In genomic region chr2:37201766-37202165, GRCh38 we compare ENCODE assay signal across 1 cellular context.
TF ChIP-seq lines count a peak whose summit lies in the region.

No MANE protein-coding gene starts in this region.

TF ChIP-seq in H1, 55 proteins besides CTCF, POLR2A, EP300 and RAD21:
- TF ChIP-seq E2F6 (IDR thresholded peaks at IDR 0.05): no peak
- no peak for TF ChIP-seq SIX5 (IDR thresholded peaks at IDR 0.05; ENCODE audit: low read depth, low read length)
- no peak for TF ChIP-seq TEAD4 (IDR thresholded peaks at IDR 0.05; ENCODE audit: low read depth, low read length)
- TF ChIP-seq CEBPB (IDR thresholded peaks at IDR 0.05; ENCODE audit: low read depth, low read length): no peak
- no peak for TF ChIP-seq RNF2 (IDR thresholded peaks at IDR 0.05; ENCODE audit: borderline replicate concordance, low read depth, low read length, missing control alignments, poor library complexity, severe bottlenecking)
- TF ChIP-seq KDM5A (IDR thresholded peaks at IDR 0.05; ENCODE audit: low read length): no peak
- no peak for TF ChIP-seq USF2 (IDR thresholded peaks at IDR 0.05; ENCODE audit: low read length)
- no peak for TF ChIP-seq JUN (IDR thresholded peaks at IDR 0.05; ENCODE audit: low read depth, low read length)
- TF ChIP-seq HDAC2 (IDR thresholded peaks at IDR 0.05; ENCODE audit: borderline replicate concordance in 1 of 2, low read depth in 2 of 2, low read length in 2 of 2): no peak
- TF ChIP-seq CREB1 (IDR thresholded peaks at IDR 0.05): no peak
- TF ChIP-seq NANOG (IDR thresholded peaks at IDR 0.05; ENCODE audit: insufficient read depth, low read depth, low read length, poor library complexity, severe bottlenecking): no peak
- TF ChIP-seq CTBP2 (IDR thresholded peaks at IDR 0.05; ENCODE audit: borderline replicate concordance, insufficient read depth, insufficient read length, low read length): no peak
- TF ChIP-seq PHF8 (conservative IDR thresholded peaks at IDR 0.05; ENCODE audit: low read depth, low read length): no peak
